In genomic region chr16:78465730-78466129, GRCh38 we compare ENCODE assay signal across 1 cellular context.
TF ChIP-seq lines count a peak whose summit lies in the region.

No MANE protein-coding gene starts in this region.

TF ChIP-seq in K562, 482 proteins besides CTCF, POLR2A, EP300 and RAD21 (continued from another document):
- TF ChIP-seq, protein P1, sequence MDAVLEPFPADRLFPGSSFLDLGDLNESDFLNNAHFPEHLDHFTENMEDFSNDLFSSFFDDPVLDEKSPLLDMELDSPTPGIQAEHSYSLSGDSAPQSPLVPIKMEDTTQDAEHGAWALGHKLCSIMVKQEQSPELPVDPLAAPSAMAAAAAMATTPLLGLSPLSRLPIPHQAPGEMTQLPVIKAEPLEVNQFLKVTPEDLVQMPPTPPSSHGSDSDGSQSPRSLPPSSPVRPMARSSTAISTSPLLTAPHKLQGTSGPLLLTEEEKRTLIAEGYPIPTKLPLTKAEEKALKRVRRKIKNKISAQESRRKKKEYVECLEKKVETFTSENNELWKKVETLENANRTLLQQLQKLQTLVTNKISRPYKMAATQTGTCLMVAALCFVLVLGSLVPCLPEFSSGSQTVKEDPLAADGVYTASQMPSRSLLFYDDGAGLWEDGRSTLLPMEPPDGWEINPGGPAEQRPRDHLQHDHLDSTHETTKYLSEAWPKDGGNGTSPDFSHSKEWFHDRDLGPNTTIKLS (IDR thresholded peaks at IDR 0.05; ENCODE audit: borderline replicate concordance, low read depth), result no peak
- TF ChIP-seq HDGF (IDR thresholded peaks at IDR 0.05), result no peak
- peak; percentile 55 for TF ChIP-seq MAFG (tag; conservative IDR thresholded peaks at IDR 0.05)
- TF ChIP-seq TRIM28 (IDR thresholded peaks at IDR 0.05), result no peak
- no peak for TF ChIP-seq JUND (IDR thresholded peaks at IDR 0.05; ENCODE audit: borderline replicate concordance, low read depth, low read length)
- TF ChIP-seq JUND (tag; IDR thresholded peaks at IDR 0.05; ENCODE audit: borderline replicate concordance, low read depth, low read length), result no peak
- TF ChIP-seq, protein P2, sequence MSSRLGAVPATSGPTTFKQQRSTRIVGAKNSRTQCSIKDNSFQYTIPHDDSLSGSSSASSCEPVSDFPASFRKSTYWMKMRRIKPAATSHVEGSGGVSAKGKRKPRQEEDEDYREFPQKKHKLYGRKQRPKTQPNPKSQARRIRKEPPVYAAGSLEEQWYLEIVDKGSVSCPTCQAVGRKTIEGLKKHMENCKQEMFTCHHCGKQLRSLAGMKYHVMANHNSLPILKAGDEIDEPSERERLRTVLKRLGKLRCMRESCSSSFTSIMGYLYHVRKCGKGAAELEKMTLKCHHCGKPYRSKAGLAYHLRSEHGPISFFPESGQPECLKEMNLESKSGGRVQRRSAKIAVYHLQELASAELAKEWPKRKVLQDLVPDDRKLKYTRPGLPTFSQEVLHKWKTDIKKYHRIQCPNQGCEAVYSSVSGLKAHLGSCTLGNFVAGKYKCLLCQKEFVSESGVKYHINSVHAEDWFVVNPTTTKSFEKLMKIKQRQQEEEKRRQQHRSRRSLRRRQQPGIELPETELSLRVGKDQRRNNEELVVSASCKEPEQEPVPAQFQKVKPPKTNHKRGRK (tag; IDR thresholded peaks at IDR 0.05), result no peak
- TF ChIP-seq BCOR (IDR thresholded peaks at IDR 0.05), result no peak
- TF ChIP-seq MAFK (IDR thresholded peaks at IDR 0.05; ENCODE audit: low read length), result 0 out of 2 replicates have a peak, but pooled peaks have one; percentile 32
- TF ChIP-seq XRCC3 (IDR thresholded peaks at IDR 0.05), result no peak
- no peak for TF ChIP-seq ETV5 (CRISPR knock-in tag; IDR thresholded peaks at IDR 0.05; ENCODE audit: low read depth)
- TF ChIP-seq, protein P3, sequence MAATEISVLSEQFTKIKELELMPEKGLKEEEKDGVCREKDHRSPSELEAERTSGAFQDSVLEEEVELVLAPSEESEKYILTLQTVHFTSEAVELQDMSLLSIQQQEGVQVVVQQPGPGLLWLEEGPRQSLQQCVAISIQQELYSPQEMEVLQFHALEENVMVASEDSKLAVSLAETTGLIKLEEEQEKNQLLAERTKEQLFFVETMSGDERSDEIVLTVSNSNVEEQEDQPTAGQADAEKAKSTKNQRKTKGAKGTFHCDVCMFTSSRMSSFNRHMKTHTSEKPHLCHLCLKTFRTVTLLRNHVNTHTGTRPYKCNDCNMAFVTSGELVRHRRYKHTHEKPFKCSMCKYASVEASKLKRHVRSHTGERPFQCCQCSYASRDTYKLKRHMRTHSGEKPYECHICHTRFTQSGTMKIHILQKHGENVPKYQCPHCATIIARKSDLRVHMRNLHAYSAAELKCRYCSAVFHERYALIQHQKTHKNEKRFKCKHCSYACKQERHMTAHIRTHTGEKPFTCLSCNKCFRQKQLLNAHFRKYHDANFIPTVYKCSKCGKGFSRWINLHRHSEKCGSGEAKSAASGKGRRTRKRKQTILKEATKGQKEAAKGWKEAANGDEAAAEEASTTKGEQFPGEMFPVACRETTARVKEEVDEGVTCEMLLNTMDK (IDR thresholded peaks at IDR 0.05; ENCODE audit: borderline replicate concordance, insufficient read depth, low read depth, low read length, poor library complexity, severe bottlenecking), result no peak
- no peak for TF ChIP-seq ATF4 (CRISPR knock-in tag; IDR thresholded peaks at IDR 0.05)
- peak; percentile 52 for TF ChIP-seq MAFF (IDR thresholded peaks at IDR 0.05; ENCODE audit: low read length)
- TF ChIP-seq ZNF316 (IDR thresholded peaks at IDR 0.05), result peak; percentile 82
- TF ChIP-seq C11orf30 (IDR thresholded peaks at IDR 0.05; ENCODE audit: low read depth), result peak; percentile 50
- TF ChIP-seq E2F3 (CRISPR knock-in tag; IDR thresholded peaks at IDR 0.05), result no peak
